In the genomic region with DNA sequence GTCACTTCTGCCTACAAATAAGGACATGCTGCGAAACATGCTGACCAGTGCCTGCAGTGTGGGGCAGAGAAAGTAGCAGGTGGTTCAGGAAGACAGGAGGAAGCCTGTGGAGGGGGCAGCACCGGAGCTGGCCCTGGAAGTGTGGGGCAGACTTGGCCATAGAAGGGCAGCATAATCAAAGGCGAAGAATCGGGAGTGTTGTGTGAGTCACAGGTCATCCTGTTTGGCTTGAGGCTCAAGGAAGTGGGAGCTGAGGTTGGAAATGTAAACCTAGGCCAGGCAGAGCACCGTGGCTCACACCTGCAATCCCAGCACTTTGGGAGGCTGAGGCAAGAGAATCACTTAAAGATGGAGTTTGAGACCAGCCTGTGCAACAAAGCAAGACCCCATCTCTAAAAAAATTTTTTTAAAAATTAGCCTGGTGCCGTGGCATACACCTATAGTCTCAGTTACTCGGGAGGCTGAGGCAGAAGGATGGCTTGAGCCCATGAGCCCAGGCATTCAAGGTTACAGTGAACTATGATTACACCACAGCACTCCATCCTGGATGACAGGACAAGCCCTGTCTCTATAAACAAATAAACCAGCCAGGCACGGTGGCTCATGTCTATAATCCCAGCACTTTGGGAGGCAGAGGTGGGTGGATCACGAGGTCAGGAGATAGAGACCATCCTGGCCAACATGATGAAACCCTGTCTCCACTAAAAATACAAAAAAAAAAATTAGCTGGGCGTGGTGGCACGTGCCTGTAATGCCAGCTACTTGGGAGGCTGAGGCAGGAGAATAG, we compare ENCODE assay signal across 18 cellular contexts. TPM values are rescaled to one million over a fixed set of nuclear protein-coding genes. Genes with fewer than 3 reads are reported as not detected.
DNase-seq lines count a peak whose midpoint lies in the region.
"Had no signal": no experiment of that assay in that cellular context is flagged by ENCODE, and none has a peak within 500 bp of the region (broad histone marks: within the 10 kb centered on the region; RNA-seq: fewer than 3 reads in every experiment).

No MANE protein-coding gene starts in this region.

- DNase-seq in DMS53 (lab: John Stamatoyannopoulos, UW) (peak; percentile 13), DMS53 treated with DMSO at 0.1 percent for 48 hours (lab: John Stamatoyannopoulos, UW; ENCODE audit: unreplicated experiment) (no peak), RPMI7951 (ENCODE audit: low read depth) (peak; percentile 70), glomerular endothelial cell (ENCODE audit: extremely low read depth, low read depth, low spot score) (peak; percentile 66), renal cortical epithelial cell (ENCODE audit: low read depth) (peak; percentile 67)
- no peak for DNase-seq in activated CD4-positive, CD25-positive, alpha-beta regulatory T cell treated with anti-CD3 and anti-CD28 coated beads, Interleukin-2, amount 50 U/mL, for 72 hours
- DNase-seq in activated CD4-positive, alpha-beta T cell treated with anti-CD3 and anti-CD28 coated beads, Interleukin-2, amount 50 U/mL, for 1 hour: no peak
- no peak for DNase-seq in activated naive CD4-positive, alpha-beta T cell treated with anti-CD3 and anti-CD28 coated beads, Interleukin-2, amount 50 U/mL, for 16 hours
- DNase-seq: activated CD4-positive, alpha-beta T cell treated with anti-CD3 and anti-CD28 coated beads, Interleukin-2, amount 50 U/mL, for 48 hours; activated naive CD4-positive, alpha-beta T cell; cerebellar nuclear complex; effector CD8-positive, alpha-beta T cell; heart left ventricle; naive thymus-derived CD8-positive, alpha-beta T cell; NCI-H1105; NCI-H526; SHP77 treated with DMSO at 0.1 percent for 48 hours; stimulated activated naive CD8-positive, alpha-beta T cell treated with anti-CD3 and anti-CD28 coated beads, Interleukin-15, Interleukin-2, amounts not matched to agents 100 U/mL and 50 U/mL, for 24 hours had no signal

RNA-seq across cellular contexts. Expression of gene FAM43A, which starts 54.0 kb away (rescaled TPM):
- 1.8 and 3.5 TPM in 2 replicates for total RNA-seq in RPMI7951 (2014; rRNA removed; shearing (Covaris generic))
- total RNA-seq in glomerular endothelial cell: 505 and 617 TPM in 2 replicates
- 0.17 and 0.30 TPM in 2 replicates for total RNA-seq in renal cortical epithelial cell

Comparison
In these comparisons a context has a peak if more than half of its experiments do, and no peak if none do; other contexts are left out.
1. DNase-seq: peak in DMS53 (single experiment), RPMI7951 (single experiment), glomerular endothelial cell (single experiment) and renal cortical epithelial cell (single experiment); none in DMS53 treated with DMSO at 0.1 percent for 48 hours (single experiment), activated CD4-positive, CD25-positive, alpha-beta regulatory T cell treated with anti-CD3 and anti-CD28 coated beads, Interleukin-2, amount 50 U/mL, for 72 hours (single experiment), activated CD4-positive, alpha-beta T cell treated with anti-CD3 and anti-CD28 coated beads, Interleukin-2, amount 50 U/mL, for 1 hour (single experiment) and activated naive CD4-positive, alpha-beta T cell treated with anti-CD3 and anti-CD28 coated beads, Interleukin-2, amount 50 U/mL, for 16 hours (single experiment).
2. RNA of gene FAM43A, which starts 54.0 kb away (total RNA-seq): 505 to 617 TPM in glomerular endothelial cell; 1.8 to 3.5 TPM in RPMI7951 and 0.17 to 0.30 TPM in renal cortical epithelial cell; every median in the first group is over 100 times any median in the second.